Comparison of ENCODE assay signal across 9 cellular contexts in the genomic region with DNA sequence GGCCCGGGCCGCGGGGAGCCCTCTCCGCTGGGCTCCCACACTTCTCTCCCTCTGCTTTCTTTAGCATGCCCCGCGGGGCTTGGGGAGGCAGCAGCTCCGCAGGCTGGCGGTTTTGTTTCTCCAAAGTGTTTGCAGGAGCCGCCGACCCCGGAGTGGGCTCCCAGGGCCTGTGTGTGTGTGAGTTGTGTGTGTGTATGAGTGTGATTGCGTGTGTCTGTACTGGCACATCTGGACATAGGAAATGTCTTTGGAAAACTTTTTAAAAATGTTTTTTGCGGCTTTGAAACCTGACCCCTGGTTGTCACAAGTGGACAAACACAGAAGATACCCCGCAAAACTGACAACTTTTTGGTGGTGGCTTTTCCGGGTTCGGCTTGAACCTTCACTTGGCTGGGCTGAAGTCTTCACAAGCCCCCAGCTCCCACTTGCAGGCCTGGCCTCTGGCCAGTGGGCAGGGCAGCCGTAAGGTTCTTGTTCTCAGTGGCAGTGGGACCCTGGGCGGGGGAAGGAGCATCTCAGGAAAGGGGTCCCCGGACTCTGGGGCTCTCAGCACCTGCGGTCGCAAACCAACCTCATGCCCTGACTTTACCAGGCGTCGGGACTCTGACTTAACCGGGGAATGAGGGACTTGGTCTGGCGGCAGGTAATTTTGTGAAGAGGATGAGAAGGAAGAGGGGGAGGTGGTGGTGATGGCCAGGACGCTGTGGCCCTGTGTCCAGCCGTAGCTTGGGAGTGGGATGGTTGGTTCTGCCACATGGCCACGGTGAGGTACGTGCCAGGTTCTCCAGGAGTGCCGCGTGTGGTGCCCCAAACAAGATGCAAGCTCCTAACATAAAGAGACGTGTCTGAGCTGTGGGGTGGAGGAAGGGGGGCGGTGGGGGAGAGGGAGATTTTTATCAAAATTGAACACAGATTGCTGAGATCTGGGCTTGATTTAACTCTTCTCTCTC. TPM values are rescaled to one million over a fixed set of nuclear protein-coding genes. Genes with fewer than 3 reads are reported as not detected.
DNase-seq lines count a peak whose midpoint lies in the region; ATAC-seq and TF ChIP-seq lines count a peak whose summit lies in the region.
"Had no signal": no experiment of that assay in that cellular context is flagged by ENCODE, and none has a peak within 500 bp of the region (broad histone marks: within the 10 kb centered on the region; RNA-seq: fewer than 3 reads in every experiment).

No MANE protein-coding gene starts in this region.

- H2AFZ ChIP-seq in Loucy (ENCODE audit: low read length) = peak overlapping the region; percentile 66; the same call in 1 of the 2 replicates

- H3K27ac ChIP-seq in coronary artery = peak overlapping the region; percentile 73 to 74
- H3K27ac ChIP-seq in lung (ENCODE audit: low read depth in 1 of 2, low read length in 1 of 2) = peak overlapping the region; percentile 34 to 71
- H3K27ac ChIP-seq in substantia nigra (ENCODE audit: low read depth, low read length, poor library complexity, severe bottlenecking) = peak overlapping the region; percentile 96

- no peaks in the 10 kb centered on the region for H3K79me2 ChIP-seq in Loucy (ENCODE audit: insufficient read depth, low read length)

- H3K36me3 ChIP-seq in Loucy (ENCODE audit: insufficient read depth, low read length) = no peaks in the 10 kb centered on the region
- no peaks in the 10 kb centered on the region for H3K36me3 ChIP-seq in lung (ENCODE audit: control insufficient read depth in 2 of 2, insufficient read depth in 2 of 2, low read length in 2 of 2)

- peak overlapping the region; percentile 49 for H3K4me3 ChIP-seq in Loucy (ENCODE audit: low read length, poor library complexity, severe bottlenecking)
- peak overlapping the region; percentile 72 for H3K4me3 ChIP-seq in coronary artery
- peak overlapping the region; percentile 44 for H3K4me3 ChIP-seq in lung
- H3K4me3 ChIP-seq: GM12878 had no signal

- H3K9me3 ChIP-seq in Loucy (ENCODE audit: insufficient read depth, low read depth, low read length) (no peaks in the 10 kb centered on the region), lung (ENCODE audit: control insufficient read depth in 2 of 2, insufficient read depth in 1 of 2, low read length in 1 of 2) (peaks cover 0 to 5% of the 10 kb centered on the region in 2 donors)

- H3K27me3 ChIP-seq in Loucy (ENCODE audit: insufficient read depth, low read length, poor library complexity, severe bottlenecking) (no peaks in the 10 kb centered on the region), lung (ENCODE audit: control insufficient read depth, insufficient read depth) (no peaks in the 10 kb centered on the region)

- TF ChIP-seq CTCF in Loucy (conservative IDR thresholded peaks at IDR 0.05; ENCODE audit: low read length) = no peak
- TF ChIP-seq CTCF in coronary artery (IDR thresholded peaks at IDR 0.05) = no peak
- no peak for TF ChIP-seq CTCF in lung (IDR thresholded peaks at IDR 0.05; ENCODE audit: control extremely low read depth, extremely low read depth)

- no peak overlapping the region for H3K9ac ChIP-seq in Loucy (ENCODE audit: low read depth, low read length, poor library complexity, severe bottlenecking)

- ATAC-seq in lung (ENCODE audit: insufficient read depth, low FRiP score) (peak; percentile 32), HG03460 (IDR thresholded peaks at IDR 0.05; ENCODE audit: unreplicated experiment) (no peak)
- ATAC-seq: GM12878 had no signal

- no peaks in the 10 kb centered on the region for H3K4me1 ChIP-seq in Loucy (ENCODE audit: insufficient read depth, low read length, poor library complexity, severe bottlenecking)
- peaks cover 0 to 8% of the 10 kb centered on the region in 2 donors for H3K4me1 ChIP-seq in lung (ENCODE audit: control insufficient read depth in 2 of 2, insufficient read depth in 2 of 2, low read length in 2 of 2)

- H3K9me2 ChIP-seq in Loucy (replicated peaks; ENCODE audit: low read depth, low read length) = no peaks in the 10 kb centered on the region

- DNase-seq in coronary artery (ENCODE audit: low spot score) (no peak), lung (ENCODE audit: low spot score) (no peak), substantia nigra (lab: John Stamatoyannopoulos, UW) (peak in 10 of 49 donors; percentile 15 to 73 (median 40))
- no peak for DNase-seq in stimulated activated CD4-positive, alpha-beta T cell treated with anti-CD3 and anti-CD28 coated beads, Interleukin-4, amount 100 ng/mL, for 4 hours
- no peak for DNase-seq in activated naive CD4-positive, alpha-beta T cell (lab: John Stamatoyannopoulos, UW)
- no peak for DNase-seq in activated CD4-positive, alpha-beta T cell treated with anti-CD3 and anti-CD28 coated beads for 48 hours

- H3K4me2 ChIP-seq in Loucy (ENCODE audit: low read depth, low read length, poor library complexity, severe bottlenecking) = peak overlapping the region; percentile 52

- no peaks in the 10 kb centered on the region for H3F3A ChIP-seq in Loucy (ENCODE audit: low read depth)

- H4K20me1 ChIP-seq in Loucy (ENCODE audit: insufficient read depth, low read length, poor library complexity, severe bottlenecking) = no peaks in the 10 kb centered on the region

- WGBS in lung, 2 donors = 12 to 13% methylated on average over 33 of the region's 33 CpGs

RNA-seq across cellular contexts. Expression of a gene that starts 0.6 kb away (rescaled TPM):
- 10 to 100 TPM; 30.3 to 43.0 TPM for total RNA-seq in lung
- 10 to 100 TPM; 13.6 to 26.8 TPM for polyA plus RNA-seq in lung
